In genomic region chr1:17923684-17924083, GRCh38 we compare ENCODE assay signal across 30 cellular contexts.
A peak's percentile ranks its signal among the peaks of the same experiment; 100 is the strongest.
DNase-seq lines count a peak whose midpoint lies in the region; ATAC-seq and TF ChIP-seq lines count a peak whose summit lies in the region.
"Had no signal": no experiment of that assay in that cellular context is flagged by ENCODE, and none has a peak within 500 bp of the region (broad histone marks: within the 10 kb centered on the region; RNA-seq: fewer than 3 reads in every experiment).

No MANE protein-coding gene starts in this region.

- H3K9me3 ChIP-seq in endodermal cell (ENCODE audit: control insufficient read depth, low read length) = no peaks in the 10 kb centered on the region
- H3K9me3 ChIP-seq: A549, adrenal gland, ovary, tibial nerve had no signal

- peaks cover 56% of the 10 kb centered on the region for H3K27me3 Mint-ChIP-seq in endodermal cell (ENCODE audit: insufficient read depth)
- H3K27me3 Mint-ChIP-seq in activated T-helper 2 cell treated with anti-CD3 and anti-CD28 coated beads, Interferon-gamma antibody, Interleukin-2, Interleukin-4, amounts not matched to agents 10 μg/mL and 5 μg/mL and 100 μg/mL, durations not matched to agents 14 hours and 24 hours and 36 hours (ENCODE audit: low read depth) = no peaks in the 10 kb centered on the region

- no peaks in the 10 kb centered on the region for H3K4me1 ChIP-seq in endodermal cell (ENCODE audit: control insufficient read depth, insufficient read depth, low read length)
- H3K4me1 ChIP-seq: A549, adrenal gland, tibial nerve had no signal

- H3K9me3 Mint-ChIP-seq in endodermal cell = no peaks in the 10 kb centered on the region
- no peaks in the 10 kb centered on the region for H3K9me3 Mint-ChIP-seq in activated T-helper 2 cell treated with anti-CD3 and anti-CD28 coated beads, Interferon-gamma antibody, Interleukin-2, Interleukin-4, amounts not matched to agents 10 μg/mL and 5 μg/mL and 100 μg/mL, durations not matched to agents 14 hours and 24 hours and 36 hours
- H3K9me3 Mint-ChIP-seq: activated B cell treated with CpG ODN at 0.5 μM for 24 hours; activated naive CD4-positive, alpha-beta T cell treated with anti-CD3 and anti-CD28 coated beads for 36 hours; activated T-cell treated with anti-CD3 and anti-CD28 coated beads, Interleukin-2, amount 50 U/mL, for 4 hours; CD8-positive, alpha-beta T cell; nephron had no signal

- ATAC-seq in HG03196 (IDR thresholded peaks at IDR 0.05; ENCODE audit: unreplicated experiment) = no peak
- ATAC-seq: A549; activated T-cell treated with anti-CD3 and anti-CD28 coated beads, Interleukin-2, amount 50 U/mL, for 4 hours; CD8-positive, alpha-beta T cell; K562 had no signal

- H3K27me3 ChIP-seq in endodermal cell (ENCODE audit: control insufficient read depth, insufficient read depth, low read length, poor library complexity, severe bottlenecking) = peaks cover 50% of the 10 kb centered on the region
- H3K27me3 ChIP-seq: brain microvascular endothelial cell, ovary had no signal

- intact Hi-C loops in activated T-helper 2 cell treated with anti-CD3 and anti-CD28 coated beads, Interferon-gamma antibody, Interleukin-2, Interleukin-4, amounts not matched to agents 10 μg/mL and 5 μg/mL and 100 μg/mL, durations not matched to agents 14 hours and 24 hours and 36 hours (cut with micrococcal nuclease) = no loop called here

- no peak overlapping the region for H3K27ac ChIP-seq in endodermal cell (ENCODE audit: low read depth, low read length)
- H3K27ac ChIP-seq: A549, adrenal gland, brain microvascular endothelial cell, epithelial cell of prostate, ovary, tibial nerve had no signal

- no peak for TF ChIP-seq CTCF in endodermal cell (conservative IDR thresholded peaks at IDR 0.05)

- no peak overlapping the region for H3K4me3 Mint-ChIP-seq in endodermal cell
- no peak overlapping the region for H3K4me3 Mint-ChIP-seq in activated T-helper 2 cell treated with anti-CD3 and anti-CD28 coated beads, Interferon-gamma antibody, Interleukin-2, Interleukin-4, amounts not matched to agents 10 μg/mL and 5 μg/mL and 100 μg/mL, durations not matched to agents 14 hours and 24 hours and 36 hours (ENCODE audit: low read depth)
- H3K4me3 Mint-ChIP-seq: activated B cell treated with CpG ODN at 0.5 μM for 24 hours; activated naive CD4-positive, alpha-beta T cell treated with anti-CD3 and anti-CD28 coated beads for 36 hours; activated T-cell treated with anti-CD3 and anti-CD28 coated beads, Interleukin-2, amount 50 U/mL, for 4 hours; CD8-positive, alpha-beta T cell; nephron had no signal

- no peaks in the 10 kb centered on the region for H3K36me3 Mint-ChIP-seq in endodermal cell (ENCODE audit: low read depth)
- no peaks in the 10 kb centered on the region for H3K36me3 Mint-ChIP-seq in activated T-helper 2 cell treated with anti-CD3 and anti-CD28 coated beads, Interferon-gamma antibody, Interleukin-2, Interleukin-4, amounts not matched to agents 10 μg/mL and 5 μg/mL and 100 μg/mL, durations not matched to agents 14 hours and 24 hours and 36 hours (ENCODE audit: low read depth)
- H3K36me3 Mint-ChIP-seq: CD8-positive, alpha-beta T cell had no signal

- 87 to 96% methylated on average over 3 to 5 of the region's 5 CpGs for WGBS in endodermal cell (ENCODE audit: insufficient coverage in 1 of 2, insufficient read length in 1 of 2), 2 experiments

- H3K36me3 ChIP-seq in endodermal cell (ENCODE audit: control insufficient read depth, insufficient read depth, low read length) = no peaks in the 10 kb centered on the region
- H3K36me3 ChIP-seq: adrenal gland, brain microvascular endothelial cell, ovary, tibial nerve had no signal

- no peak overlapping the region for H3K4me3 ChIP-seq in endodermal cell (ENCODE audit: low read length)
- H3K4me3 ChIP-seq: A549, adrenal gland, K562, ovary, smooth muscle cell, tibial nerve had no signal

- H3K27ac Mint-ChIP-seq in endodermal cell = no peak overlapping the region
- H3K27ac Mint-ChIP-seq in activated T-helper 2 cell treated with anti-CD3 and anti-CD28 coated beads, Interferon-gamma antibody, Interleukin-2, Interleukin-4, amounts not matched to agents 10 μg/mL and 5 μg/mL and 100 μg/mL, durations not matched to agents 14 hours and 24 hours and 36 hours = no peak overlapping the region
- H3K27ac Mint-ChIP-seq: activated B cell treated with CpG ODN at 0.5 μM for 24 hours; activated naive CD4-positive, alpha-beta T cell treated with anti-CD3 and anti-CD28 coated beads for 36 hours; CD8-positive, alpha-beta T cell; nephron had no signal

- no peak overlapping the region for H3K9ac ChIP-seq in endodermal cell (ENCODE audit: extremely low read depth, low read length, poor library complexity, severe bottlenecking)

- H3K4me1 Mint-ChIP-seq in endodermal cell = peaks cover 4% of the 10 kb centered on the region
- no peaks in the 10 kb centered on the region for H3K4me1 Mint-ChIP-seq in activated T-helper 2 cell treated with anti-CD3 and anti-CD28 coated beads, Interferon-gamma antibody, Interleukin-2, Interleukin-4, amounts not matched to agents 10 μg/mL and 5 μg/mL and 100 μg/mL, durations not matched to agents 14 hours and 24 hours and 36 hours (ENCODE audit: low read depth)
- H3K4me1 Mint-ChIP-seq: activated B cell treated with CpG ODN at 0.5 μM for 24 hours had no signal

- DNase-seq in NCI-H1694 (lab: John Stamatoyannopoulos, UW) = peak; percentile 7
- DNase-seq in NCI-H1694 treated with DMSO at 0.1 percent for 48 hours (lab: John Stamatoyannopoulos, UW) = no peak
- DNase-seq in DMS79 (lab: John Stamatoyannopoulos, UW) = peak; percentile 93
- peak; percentile 81 for DNase-seq in NCI-H2107 treated with DMSO at 0.1 percent for 48 hours (lab: John Stamatoyannopoulos, UW; ENCODE audit: unreplicated experiment)
- peak; percentile 33 for DNase-seq in endodermal cell
- no peak for DNase-seq in activated T-helper 2 cell treated with anti-CD3 and anti-CD28 coated beads, Interferon-gamma antibody, Interleukin-2, Interleukin-4, amounts not matched to agents 10 μg/mL and 5 μg/mL and 100 μg/mL, durations not matched to agents 14 hours and 24 hours and 36 hours (ENCODE audit: low spot score)
- DNase-seq in effector CD8-positive, alpha-beta T cell (lab: John Stamatoyannopoulos, UW) = no peak
- DNase-seq: activated B cell treated with CpG ODN at 0.5 μM for 24 hours; activated CD4-positive, alpha-beta T cell treated with anti-CD3 and anti-CD28 coated beads, Interleukin-2, amount 50 U/mL, for 1 hour; activated naive CD4-positive, alpha-beta T cell treated with anti-CD3 and anti-CD28 coated beads for 36 hours; activated T-cell treated with anti-CD3 and anti-CD28 coated beads, Interleukin-2, amount 50 U/mL, for 4 hours; adrenal gland; brain microvascular endothelial cell; CD8-positive, alpha-beta T cell; GDM1; glutamatergic neuron; H7; islet precursor cell; NCI-H146; NCI-H774; ovary; stimulated activated CD4-positive, alpha-beta T cell treated with anti-CD3 and anti-CD28 coated beads, Interleukin-2, amount 100 ng/mL, for 24 hours; T-helper 1 cell had no signal

Comparison
In these comparisons a context has a peak if more than half of its experiments do, and no peak if none do; other contexts are left out.
1. DNase-seq: peak in NCI-H1694 (single experiment), DMS79 (single experiment), NCI-H2107 treated with DMSO at 0.1 percent for 48 hours (single experiment) and endodermal cell (single experiment); none in NCI-H1694 treated with DMSO at 0.1 percent for 48 hours (single experiment), activated T-helper 2 cell treated with anti-CD3 and anti-CD28 coated beads, Interferon-gamma antibody, Interleukin-2, Interleukin-4, amounts not matched to agents 10 μg/mL and 5 μg/mL and 100 μg/mL, durations not matched to agents 14 hours and 24 hours and 36 hours (single experiment) and effector CD8-positive, alpha-beta T cell (single experiment).